ENCODE assay signal across 1 cellular context in the genomic region with DNA sequence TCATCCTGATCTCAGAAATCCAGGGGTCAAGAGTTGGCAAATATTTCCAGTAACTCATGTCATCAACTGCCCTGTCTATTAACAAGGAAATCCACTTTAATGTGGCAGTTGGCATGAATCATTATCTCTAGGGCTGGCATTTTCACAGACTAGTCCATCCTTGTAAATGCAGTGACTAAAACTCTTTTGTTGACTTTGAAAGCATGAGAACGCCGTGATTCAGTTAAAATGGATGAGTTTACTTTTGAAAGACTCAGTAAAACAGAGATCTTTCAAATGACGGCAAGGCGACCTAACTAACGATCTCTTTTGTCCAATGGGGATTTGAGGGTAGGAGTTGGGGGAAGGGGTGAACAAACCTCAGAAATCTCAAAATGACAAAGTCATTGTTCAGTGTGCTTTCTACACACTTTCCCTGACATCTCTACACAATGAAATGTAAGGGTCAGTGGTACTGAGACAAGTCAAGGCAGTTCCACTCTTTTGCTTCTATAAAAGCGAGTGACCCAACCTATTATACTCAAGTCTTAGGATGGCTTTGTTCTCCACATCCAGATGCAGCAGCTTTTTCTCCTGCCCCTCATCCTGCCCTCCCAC.
A peak's percentile ranks its signal among the peaks of the same experiment; 100 is the strongest.
TF ChIP-seq lines count a peak whose summit lies in the region.

No MANE protein-coding gene starts in this region.

TF ChIP-seq in SK-N-SH, 30 proteins besides CTCF, POLR2A, EP300 and RAD21 (continued from another document):
- TF ChIP-seq, protein P1, sequence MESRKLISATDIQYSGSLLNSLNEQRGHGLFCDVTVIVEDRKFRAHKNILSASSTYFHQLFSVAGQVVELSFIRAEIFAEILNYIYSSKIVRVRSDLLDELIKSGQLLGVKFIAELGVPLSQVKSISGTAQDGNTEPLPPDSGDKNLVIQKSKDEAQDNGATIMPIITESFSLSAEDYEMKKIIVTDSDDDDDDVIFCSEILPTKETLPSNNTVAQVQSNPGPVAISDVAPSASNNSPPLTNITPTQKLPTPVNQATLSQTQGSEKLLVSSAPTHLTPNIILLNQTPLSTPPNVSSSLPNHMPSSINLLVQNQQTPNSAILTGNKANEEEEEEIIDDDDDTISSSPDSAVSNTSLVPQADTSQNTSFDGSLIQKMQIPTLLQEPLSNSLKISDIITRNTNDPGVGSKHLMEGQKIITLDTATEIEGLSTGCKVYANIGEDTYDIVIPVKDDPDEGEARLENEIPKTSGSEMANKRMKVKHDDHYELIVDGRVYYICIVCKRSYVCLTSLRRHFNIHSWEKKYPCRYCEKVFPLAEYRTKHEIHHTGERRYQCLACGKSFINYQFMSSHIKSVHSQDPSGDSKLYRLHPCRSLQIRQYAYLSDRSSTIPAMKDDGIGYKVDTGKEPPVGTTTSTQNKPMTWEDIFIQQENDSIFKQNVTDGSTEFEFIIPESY (IDR thresholded peaks at IDR 0.05; ENCODE audit: borderline replicate concordance, low read depth): no peak
- TF ChIP-seq RCOR1 (IDR thresholded peaks at IDR 0.05; ENCODE audit: low read length) (no peak), GATA2 (CRISPR knock-in tag; IDR thresholded peaks at IDR 0.05) (no peak), EZH2phosphoT487 (IDR thresholded peaks at IDR 0.05; ENCODE audit: borderline replicate concordance, low read depth) (no peak), RXRA (IDR thresholded peaks at IDR 0.05; ENCODE audit: borderline replicate concordance, low read depth) (peak; percentile 70), NFIC (IDR thresholded peaks at IDR 0.05; ENCODE audit: borderline replicate concordance) (peak; percentile 43; the same call in 1 of the 2 replicates), ELF1 (IDR thresholded peaks at IDR 0.05) (no peak), NRF1 (IDR thresholded peaks at IDR 0.05; ENCODE audit: low read depth, low read length) (no peak), FOXM1 (IDR thresholded peaks at IDR 0.05; ENCODE audit: low read depth) (peak; percentile 95), MXI1 (IDR thresholded peaks at IDR 0.05; ENCODE audit: low read depth, low read length) (no peak), RFX5 (IDR thresholded peaks at IDR 0.05; ENCODE audit: low read length) (no peak), CHD2 (IDR thresholded peaks at IDR 0.05; ENCODE audit: low read length, partially characterized antibody) (no peak), SMC3 (IDR thresholded peaks at IDR 0.05; ENCODE audit: low read depth, low read length) (no peak), GABPA (IDR thresholded peaks at IDR 0.05; ENCODE audit: low read depth) (no peak), YY1 (IDR thresholded peaks at IDR 0.05; ENCODE audit: low read depth) (no peak)
- TF ChIP-seq, protein P2, sequence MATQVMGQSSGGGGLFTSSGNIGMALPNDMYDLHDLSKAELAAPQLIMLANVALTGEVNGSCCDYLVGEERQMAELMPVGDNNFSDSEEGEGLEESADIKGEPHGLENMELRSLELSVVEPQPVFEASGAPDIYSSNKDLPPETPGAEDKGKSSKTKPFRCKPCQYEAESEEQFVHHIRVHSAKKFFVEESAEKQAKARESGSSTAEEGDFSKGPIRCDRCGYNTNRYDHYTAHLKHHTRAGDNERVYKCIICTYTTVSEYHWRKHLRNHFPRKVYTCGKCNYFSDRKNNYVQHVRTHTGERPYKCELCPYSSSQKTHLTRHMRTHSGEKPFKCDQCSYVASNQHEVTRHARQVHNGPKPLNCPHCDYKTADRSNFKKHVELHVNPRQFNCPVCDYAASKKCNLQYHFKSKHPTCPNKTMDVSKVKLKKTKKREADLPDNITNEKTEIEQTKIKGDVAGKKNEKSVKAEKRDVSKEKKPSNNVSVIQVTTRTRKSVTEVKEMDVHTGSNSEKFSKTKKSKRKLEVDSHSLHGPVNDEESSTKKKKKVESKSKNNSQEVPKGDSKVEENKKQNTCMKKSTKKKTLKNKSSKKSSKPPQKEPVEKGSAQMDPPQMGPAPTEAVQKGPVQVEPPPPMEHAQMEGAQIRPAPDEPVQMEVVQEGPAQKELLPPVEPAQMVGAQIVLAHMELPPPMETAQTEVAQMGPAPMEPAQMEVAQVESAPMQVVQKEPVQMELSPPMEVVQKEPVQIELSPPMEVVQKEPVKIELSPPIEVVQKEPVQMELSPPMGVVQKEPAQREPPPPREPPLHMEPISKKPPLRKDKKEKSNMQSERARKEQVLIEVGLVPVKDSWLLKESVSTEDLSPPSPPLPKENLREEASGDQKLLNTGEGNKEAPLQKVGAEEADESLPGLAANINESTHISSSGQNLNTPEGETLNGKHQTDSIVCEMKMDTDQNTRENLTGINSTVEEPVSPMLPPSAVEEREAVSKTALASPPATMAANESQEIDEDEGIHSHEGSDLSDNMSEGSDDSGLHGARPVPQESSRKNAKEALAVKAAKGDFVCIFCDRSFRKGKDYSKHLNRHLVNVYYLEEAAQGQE (IDR thresholded peaks at IDR 0.05; ENCODE audit: low read depth, low read length): no peak
- TF ChIP-seq, protein P3, sequence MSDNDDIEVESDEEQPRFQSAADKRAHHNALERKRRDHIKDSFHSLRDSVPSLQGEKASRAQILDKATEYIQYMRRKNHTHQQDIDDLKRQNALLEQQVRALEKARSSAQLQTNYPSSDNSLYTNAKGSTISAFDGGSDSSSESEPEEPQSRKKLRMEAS (IDR thresholded peaks at IDR 0.05; ENCODE audit: low read depth): no peak
